In the genomic region with DNA sequence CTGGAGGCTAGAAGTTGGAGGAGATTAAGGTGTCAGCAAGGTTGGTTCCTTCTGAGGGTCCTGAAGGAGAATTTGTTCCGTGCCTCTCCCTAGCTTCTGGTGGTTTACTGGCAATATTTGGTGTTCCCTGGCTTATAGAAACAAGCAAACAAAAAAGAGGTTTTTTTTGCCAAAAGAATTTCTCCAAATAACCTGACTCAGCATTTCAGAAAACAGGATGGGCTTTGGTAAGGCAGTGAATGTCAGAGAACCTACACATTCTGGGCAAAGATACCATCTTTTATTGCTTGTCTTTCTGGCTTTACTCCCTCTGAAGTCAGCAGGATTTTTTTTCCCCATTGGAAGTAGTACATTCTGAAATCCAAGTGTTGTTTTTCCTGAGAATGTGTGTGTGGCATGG, we compare ENCODE assay signal across 2 cellular contexts.
TF ChIP-seq lines count a peak whose summit lies in the region.

No MANE protein-coding gene starts in this region.

TF ChIP-seq in HepG2, 621 proteins besides CTCF, POLR2A, EP300 and RAD21:
- TF ChIP-seq, protein P1, sequence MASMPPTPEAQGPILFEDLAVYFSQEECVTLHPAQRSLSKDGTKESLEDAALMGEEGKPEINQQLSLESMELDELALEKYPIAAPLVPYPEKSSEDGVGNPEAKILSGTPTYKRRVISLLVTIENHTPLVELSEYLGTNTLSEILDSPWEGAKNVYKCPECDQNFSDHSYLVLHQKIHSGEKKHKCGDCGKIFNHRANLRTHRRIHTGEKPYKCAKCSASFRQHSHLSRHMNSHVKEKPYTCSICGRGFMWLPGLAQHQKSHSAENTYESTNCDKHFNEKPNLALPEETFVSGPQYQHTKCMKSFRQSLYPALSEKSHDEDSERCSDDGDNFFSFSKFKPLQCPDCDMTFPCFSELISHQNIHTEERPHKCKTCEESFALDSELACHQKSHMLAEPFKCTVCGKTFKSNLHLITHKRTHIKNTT (CRISPR knock-in tag; IDR thresholded peaks at IDR 0.05): no peak
- TF ChIP-seq NRL (CRISPR knock-in tag; IDR thresholded peaks at IDR 0.05; ENCODE audit: borderline replicate concordance) (no peak), MAFK (conservative IDR thresholded peaks at IDR 0.05 in 1 of 2, IDR thresholded peaks at IDR 0.05 in 1 of 2; ENCODE audit: low read length in 2 of 2) (peak; percentile 98 to 99), ZNF10 (CRISPR knock-in tag; IDR thresholded peaks at IDR 0.05; ENCODE audit: borderline replicate concordance, low read depth) (no peak), ZNF180 (CRISPR knock-in tag; IDR thresholded peaks at IDR 0.05; ENCODE audit: borderline replicate concordance, low read depth) (no peak), CBX2 (IDR thresholded peaks at IDR 0.05; ENCODE audit: low read depth, low read length) (no peak), CBX2 (CRISPR knock-in tag; IDR thresholded peaks at IDR 0.05; ENCODE audit: low read depth) (no peak), MAFF (IDR thresholded peaks at IDR 0.05; ENCODE audit: low read depth, low read length) (peak; percentile 98), ARNT (IDR thresholded peaks at IDR 0.05) (no peak)

TF ChIP-seq in H1, 55 proteins besides CTCF, POLR2A, EP300 and RAD21:
- TF ChIP-seq SIN3A (conservative IDR thresholded peaks at IDR 0.05 in 1 of 2, IDR thresholded peaks at IDR 0.05 in 1 of 2; ENCODE audit: low read depth in 1 of 2, low read length in 2 of 2): no peak
- TF ChIP-seq MAFK (IDR thresholded peaks at IDR 0.05; ENCODE audit: low read depth, low read length): peak; percentile 93
